In genomic region chr7:150737265-150738055, GRCh38 we compare ENCODE assay signal across 8 cellular contexts. TPM values are rescaled to one million over a fixed set of nuclear protein-coding genes. Genes with fewer than 3 reads are reported as not detected.
DNase-seq lines count a peak whose midpoint lies in the region; ATAC-seq and TF ChIP-seq lines count a peak whose summit lies in the region.

GIMAP5 (plus strand) TSS chr7:150737418; CDS start chr7:150740885, 3,467 bp downstream.

- POLR2A ChIA-PET in PC-9 (lab: Charles Lee; ENCODE audit: unreplicated experiment) = no interaction called here

- no peaks in the 10 kb centered on the region for H3F3A ChIP-seq in PC-9 (ENCODE audit: insufficient read depth, low read depth)

- no peak within 1 kb of the TSS for H3K4me3 ChIP-seq in mucosa of descending colon
- no peak within 1 kb of the TSS for H3K4me3 ChIP-seq in PC-9

- H3K4me3 Mint-ChIP-seq in activated naive CD4-positive, alpha-beta T cell treated with anti-CD3 and anti-CD28 coated beads, Interleukin-2, amount 50 U/mL, for 24 hours = peak within 1 kb of the TSS; percentile 95

- no peaks in the 10 kb centered on the region for H4K20me1 ChIP-seq in PC-9 (ENCODE audit: insufficient read depth)

- H3K27ac ChIP-seq in KOPT-K1 (ENCODE audit: low read depth, low read length, poor library complexity, severe bottlenecking) = peak within 1 kb of the TSS; percentile 100
- no peak within 1 kb of the TSS for H3K27ac ChIP-seq in PC-9

- peak; percentile 57 for ATAC-seq in GM19351 (IDR thresholded peaks at IDR 0.05; ENCODE audit: unreplicated experiment)
- ATAC-seq in mucosa of descending colon = peak; percentile 50

- H3K4me1 ChIP-seq in mucosa of descending colon (ENCODE audit: low read depth) (no peaks in the 10 kb centered on the region), PC-9 (replicated peaks; ENCODE audit: insufficient read depth) (no peaks in the 10 kb centered on the region)

- no peaks in the 10 kb centered on the region for H3K9me3 ChIP-seq in KOPT-K1 (ENCODE audit: insufficient read depth, low read length, poor library complexity, severe bottlenecking)
- no peaks in the 10 kb centered on the region for H3K9me3 ChIP-seq in mucosa of descending colon
- 0 out of 2 replicates have a peak, but pooled peaks cover 3% of the 10 kb centered on the region for H3K9me3 ChIP-seq in PC-9 (ENCODE audit: insufficient read depth, low read depth)

- H3K27me3 ChIP-seq in PC-9 (ENCODE audit: insufficient read depth, low read depth) = peaks cover 50% of the 10 kb centered on the region

- no TSS peak for BruUV-seq in PC-9 (replicated peaks; lab: Mats Ljungman, UMichigan)

- H3K9me2 ChIP-seq in PC-9 (ENCODE audit: insufficient read depth) = no peaks in the 10 kb centered on the region

- H3K9me3 Mint-ChIP-seq in activated naive CD4-positive, alpha-beta T cell treated with anti-CD3 and anti-CD28 coated beads, Interleukin-2, amount 50 U/mL, for 24 hours = no peaks in the 10 kb centered on the region

- peak within 1 kb of the TSS; percentile 99 for H3K27ac Mint-ChIP-seq in activated naive CD4-positive, alpha-beta T cell treated with anti-CD3 and anti-CD28 coated beads, Interleukin-2, amount 50 U/mL, for 24 hours

- H3K4me2 ChIP-seq in PC-9 = no peak within 1 kb of the TSS

- peaks cover 32% of the 10 kb centered on the region for H3K36me3 Mint-ChIP-seq in activated naive CD4-positive, alpha-beta T cell treated with anti-CD3 and anti-CD28 coated beads, Interleukin-2, amount 50 U/mL, for 24 hours

- H2AFZ ChIP-seq in PC-9 = no peak within 1 kb of the TSS

- H3K4me1 Mint-ChIP-seq in activated naive CD4-positive, alpha-beta T cell treated with anti-CD3 and anti-CD28 coated beads, Interleukin-2, amount 50 U/mL, for 24 hours = peaks cover 74% of the 10 kb centered on the region

- H3K27me3 Mint-ChIP-seq in activated naive CD4-positive, alpha-beta T cell treated with anti-CD3 and anti-CD28 coated beads, Interleukin-2, amount 50 U/mL, for 24 hours = no peaks in the 10 kb centered on the region

- DNase-seq in mucosa of descending colon (peak in 2 of 3 donors; percentile 27 to 55), PC-9 (no peak), 8988T (no peak), NCI-H128 (lab: John Stamatoyannopoulos, UW; ENCODE audit: unreplicated experiment) (no peak), NCI-H2029 treated with DMSO at 0.1 percent for 48 hours (lab: John Stamatoyannopoulos, UW) (no peak)

- TF ChIP-seq CTCF in mucosa of descending colon (IDR thresholded peaks at IDR 0.05) = no peak
- no peak for TF ChIP-seq CTCF in PC-9 (conservative IDR thresholded peaks at IDR 0.05)

- no peaks in the 10 kb centered on the region for H3K79me2 ChIP-seq in PC-9 (ENCODE audit: low read depth)

- H3K36me3 ChIP-seq in KOPT-K1 (ENCODE audit: insufficient read depth, low read length) (peaks cover 48% of the 10 kb centered on the region), mucosa of descending colon (ENCODE audit: low read depth) (no peaks in the 10 kb centered on the region), PC-9 (ENCODE audit: low read depth) (no peaks in the 10 kb centered on the region)

- CTCF ChIA-PET in PC-9 (lab: Charles Lee) = no interaction called here

- intact Hi-C loops in mucosa of descending colon (cut with DNase I, micrococcal nuclease) = no loop called here
- intact Hi-C loops in PC-9 (cut with micrococcal nuclease; ENCODE audit: unreplicated experiment) = no loop called here

RNA-seq across cellular contexts. Expression of gene GIMAP5, which starts in this region (rescaled TPM):
- total RNA-seq in mucosa of descending colon (10 to 100 TPM in 1 of 3 donors, 1 to 10 TPM in 2; 3.1 to 10.3 (median 9.3) TPM), PC-9 (2021) (not detected in 2 replicates)

Comparison
In these comparisons a context has a peak if more than half of its experiments do, and no peak if none do; other contexts are left out.
1. DNase-seq: peak in mucosa of descending colon (2 of 3); none in PC-9 (0 of 2), 8988T (single experiment), NCI-H128 (single experiment) and NCI-H2029 treated with DMSO at 0.1 percent for 48 hours (single experiment).